In genomic region chr4:71045256-71045655, GRCh38 we compare ENCODE assay signal across 24 cellular contexts. TPM values are rescaled to one million over a fixed set of nuclear protein-coding genes. Genes with fewer than 3 reads are reported as not detected.
DNase-seq lines count a peak whose midpoint lies in the region; ATAC-seq, FAIRE-seq and TF ChIP-seq lines count a peak whose summit lies in the region.
"Had no signal": no experiment of that assay in that cellular context is flagged by ENCODE, and none has a peak within 500 bp of the region (broad histone marks: within the 10 kb centered on the region; RNA-seq: fewer than 3 reads in every experiment).

No MANE protein-coding gene starts in this region.

- TF ChIP-seq EP300 in HepG2 (IDR thresholded peaks at IDR 0.05; ENCODE audit: low read depth in 2 of 2, low read length in 2 of 2) (no peak), HepG2 (CRISPR knock-in tag; IDR thresholded peaks at IDR 0.05; ENCODE audit: borderline replicate concordance) (no peak)

- H3K27ac ChIP-seq in HepG2 (ENCODE audit: extremely low read length, insufficient read depth, low read length) (no peak overlapping the region), right lobe of liver (no peak overlapping the region), DND-41 (ENCODE audit: low read length) (no peak overlapping the region), kidney (ENCODE audit: low read depth in 2 of 2, low read length in 2 of 2) (no peak overlapping the region)
- H3K27ac ChIP-seq: BLaER1 had no signal

- 93% methylated on average over 3 of the region's 4 CpGs for WGBS in HepG2 (ENCODE audit: low lambda C conversion rate)
- no CpG with 5 or more reads among the region's 4 CpGs for WGBS in right lobe of liver (ENCODE audit: insufficient coverage, low coverage, low lambda C conversion rate, missing lambda C conversion rate)

- no peaks in the 10 kb centered on the region for H4K20me1 ChIP-seq in HepG2 (ENCODE audit: insufficient read depth, low read length)
- no peaks in the 10 kb centered on the region; the same call in 1 of the 2 replicates for H4K20me1 ChIP-seq in DND-41 (ENCODE audit: insufficient read depth, low read length)
- H4K20me1 ChIP-seq: BLaER1 had no signal

- FAIRE-seq in HepG2 (lab: Jason Lieb, UNC) (no peak), kidney (lab: Jason Lieb, UNC) (no peak)
- FAIRE-seq: A204.1, G401.6, GM12891, GM19239 had no signal

- H3K9me3 ChIP-seq in HepG2 (ENCODE audit: low read length) (no peaks in the 10 kb centered on the region), right lobe of liver (no peaks in the 10 kb centered on the region), DND-41 (ENCODE audit: insufficient read depth, low read length, severe bottlenecking) (no peaks in the 10 kb centered on the region), kidney (ENCODE audit: control insufficient read depth in 1 of 2, low read length in 2 of 2) (no peaks in the 10 kb centered on the region)
- H3K9me3 ChIP-seq: BE2C had no signal

- no TSS peak for BruUV-seq in HepG2 (replicated peaks; lab: Mats Ljungman, UMichigan)

- in situ Hi-C loops in HepG2 (cut with HindIII; ENCODE audit: extremely low pct_ligation_motif_present, low pct_unique_long_range_greater_than_20kb), result no loop called here

- H3K9ac ChIP-seq in HepG2 (ENCODE audit: insufficient read depth, low read depth, low read length) (no peak overlapping the region), DND-41 (ENCODE audit: low read depth, low read length) (no peak overlapping the region), kidney (ENCODE audit: low read length in 2 of 2) (no peak overlapping the region)
- H3K9ac ChIP-seq: BLaER1 had no signal

- TF ChIP-seq CTCF in HepG2 (CRISPR knock-in tag; IDR thresholded peaks at IDR 0.05), result no peak
- no peak for TF ChIP-seq CTCF in right lobe of liver (IDR thresholded peaks at IDR 0.05)
- no peak for TF ChIP-seq CTCF in DND-41 (IDR thresholded peaks at IDR 0.05; ENCODE audit: borderline replicate concordance, extremely low read depth, low read length, poor library complexity, severe bottlenecking)
- TF ChIP-seq CTCF in kidney (IDR thresholded peaks at IDR 0.05; ENCODE audit: borderline replicate concordance, extremely low read depth, insufficient read depth), result no peak

- H3K4me3 ChIP-seq in HepG2 (replicated peaks in 1 of 3; ENCODE audit: insufficient read depth in 1 of 3, low read depth in 2 of 3, low read length in 3 of 3), result no peak overlapping the region
- no peak overlapping the region for H3K4me3 ChIP-seq in right lobe of liver
- no peak overlapping the region for H3K4me3 ChIP-seq in DND-41 (ENCODE audit: low read depth in 1 of 2, low read length in 2 of 2)
- no peak overlapping the region for H3K4me3 ChIP-seq in kidney (ENCODE audit: low read length in 2 of 2)
- H3K4me3 ChIP-seq: BLaER1 had no signal

- no peak overlapping the region for H3K4me2 ChIP-seq in HepG2 (ENCODE audit: low read depth, low read length)
- no peak overlapping the region for H3K4me2 ChIP-seq in DND-41 (ENCODE audit: insufficient read depth, low read length)
- H3K4me2 ChIP-seq: BLaER1 had no signal

- H3K4me1 ChIP-seq in HepG2 (ENCODE audit: insufficient read depth, low read length), result no peaks in the 10 kb centered on the region
- no peaks in the 10 kb centered on the region for H3K4me1 ChIP-seq in right lobe of liver
- H3K4me1 ChIP-seq in DND-41 (ENCODE audit: insufficient read depth, low read length), result no peaks in the 10 kb centered on the region
- H3K4me1 ChIP-seq in kidney (ENCODE audit: control insufficient read depth in 1 of 2, insufficient read depth in 1 of 2, low read depth in 1 of 2, low read length in 2 of 2), result no peaks in the 10 kb centered on the region
- H3K4me1 ChIP-seq: BE2C, BLaER1 had no signal

- ATAC-seq in HepG2 (peak; percentile 58), right lobe of liver (no peak), DND-41 (ENCODE audit: insufficient read depth, low read depth) (peak; percentile 52), HG03280 (IDR thresholded peaks at IDR 0.05; ENCODE audit: unreplicated experiment) (no peak)

- POLR2A ChIA-PET in HepG2 (lab: Yijun Ruan, JAX), result no interaction called here

- H3K79me2 ChIP-seq in HepG2 (ENCODE audit: insufficient read depth, low read length) (no peaks in the 10 kb centered on the region), DND-41 (ENCODE audit: insufficient read depth, low read length) (no peaks in the 10 kb centered on the region)

- CTCF ChIA-PET in HepG2 (lab: Yijun Ruan, JAX; ENCODE audit: low intra/inter-chr PET ratio, low total read pairs), result no interaction called here

- DNase-seq in HepG2 (ENCODE audit: low spot score) (no peak), right lobe of liver (no peak), DND-41 (no peak), UCSD-AML1 (lab: John Stamatoyannopoulos, UW; ENCODE audit: unreplicated experiment) (peak; percentile 35), kidney (no peak)
- DNase-seq: 8988T; ACHN; BE2C; C1 segment of cervical spinal cord; CD4-positive, alpha-beta memory T cell; CD4-positive, CD25-positive, alpha-beta regulatory T cell; CD8-positive, alpha-beta memory T cell; COR-L47; DMS 273 treated with DMSO at 0.1 percent for 48 hours; DMS153; DMS53; DMS79; GF-D8 had no signal

- intact Hi-C loops in HepG2 (cut with micrococcal nuclease; ENCODE audit: unreplicated experiment) (no loop called here), right lobe of liver (cut with DNase I) (no loop called here), kidney (cut with DNase I) (no loop called here)

- no peak for TF ChIP-seq RAD21 in HepG2 (CRISPR knock-in tag; IDR thresholded peaks at IDR 0.05)

- TF ChIP-seq POLR2A in HepG2 (IDR thresholded peaks at IDR 0.05; ENCODE audit: insufficient read depth in 1 of 2, low read depth in 2 of 2, low read length in 2 of 2) (no peak), right lobe of liver (IDR thresholded peaks at IDR 0.05) (no peak)

- H3K36me3 ChIP-seq in HepG2 (replicated peaks in 1 of 2; ENCODE audit: control insufficient read depth in 1 of 2, insufficient read depth in 2 of 2, low read length in 2 of 2), result no peaks in the 10 kb centered on the region
- no peaks in the 10 kb centered on the region for H3K36me3 ChIP-seq in right lobe of liver
- peaks cover 5% of the 10 kb centered on the region; the same call in 1 of the 2 replicates for H3K36me3 ChIP-seq in DND-41 (ENCODE audit: insufficient read depth, low read length)
- H3K36me3 ChIP-seq in kidney (ENCODE audit: control insufficient read depth in 1 of 2, insufficient read depth in 2 of 2, low read length in 2 of 2), result no peaks in the 10 kb centered on the region
- H3K36me3 ChIP-seq: BE2C had no signal

- H3K27me3 ChIP-seq in HepG2 (ENCODE audit: control insufficient read depth in 1 of 2, insufficient read depth in 2 of 2, low read length in 2 of 2) (no peaks in the 10 kb centered on the region), right lobe of liver (no peaks in the 10 kb centered on the region), DND-41 (ENCODE audit: insufficient read depth, low read length, poor library complexity) (no peaks in the 10 kb centered on the region)
- H3K27me3 ChIP-seq: BE2C, BLaER1 had no signal

- H2AFZ ChIP-seq in HepG2 (ENCODE audit: low read length), result no peak overlapping the region
- no peak overlapping the region for H2AFZ ChIP-seq in DND-41 (ENCODE audit: low read depth, low read length)

TF ChIP-seq in HepG2, 621 proteins besides CTCF, POLR2A, EP300 and RAD21 (continues in another document):
- TF ChIP-seq MAFF (IDR thresholded peaks at IDR 0.05; ENCODE audit: low read depth, low read length) (no peak), ZNF615 (CRISPR knock-in tag; IDR thresholded peaks at IDR 0.05; ENCODE audit: borderline replicate concordance) (no peak), FOXM1 (CRISPR knock-in tag; IDR thresholded peaks at IDR 0.05) (no peak), ZNF513 (CRISPR knock-in tag; conservative IDR thresholded peaks at IDR 0.05) (no peak), FOXC1 (CRISPR knock-in tag; IDR thresholded peaks at IDR 0.05; ENCODE audit: borderline replicate concordance) (no peak), SAP130 (CRISPR knock-in tag; IDR thresholded peaks at IDR 0.05; ENCODE audit: low read depth) (no peak), SMAD3 (CRISPR knock-in tag; IDR thresholded peaks at IDR 0.05) (no peak)

RNA-seq across cellular contexts. Expression of gene DCK, which starts 51.8 kb away (rescaled TPM):
- total RNA-seq in HepG2 (2016; rRNA removed; fragmentation: Illumina TruSeq; extraction: Trizol), result 21.8 and 33.5 TPM in 2 replicates
- 3.2 and 3.3 TPM in 2 replicates for total RNA-seq in HepG2 (2016; cell fraction: cytosol; rRNA removed; fragmentation: Illumina TruSeq; extraction: Trizol; ENCODE audit: low read depth)
- 22.5 and 31.3 TPM in 2 replicates for total RNA-seq in HepG2 (2016; cell fraction: insoluble cytoplasmic fraction; rRNA removed; fragmentation: Illumina TruSeq; extraction: Trizol)
- 12.4 and 13.6 TPM in 2 replicates for total RNA-seq in HepG2 (2016; cell fraction: membrane; rRNA removed; fragmentation: Illumina TruSeq; extraction: Trizol)
- total RNA-seq in HepG2 (2016; cell fraction: nucleus; rRNA removed; fragmentation: Illumina TruSeq; extraction: Trizol), result 13.0 and 17.9 TPM in 2 replicates
- 3.3 and 5.7 TPM in 2 replicates for polyA plus RNA-seq in HepG2 (2011; rRNA removed)
- 2.4 and 3.3 TPM in 2 replicates for polyA plus RNA-seq in HepG2 (2011; cell fraction: cytosol; rRNA removed)
- 1.6 and 2.1 TPM in 2 replicates for polyA plus RNA-seq in HepG2 (2011; cell fraction: nucleus; rRNA removed)
- polyA plus RNA-seq in HepG2 (2012), result 5.4 and 10.5 TPM in 2 replicates
- polyA plus RNA-seq in HepG2 (2016; cell fraction: cytosol; fragmentation: Illumina TruSeq; extraction: Trizol; ENCODE audit: low read depth), result 2.2 and 2.3 TPM in 2 replicates
- polyA plus RNA-seq in HepG2 (2016; cell fraction: insoluble cytoplasmic fraction; fragmentation: Illumina TruSeq; extraction: Trizol; ENCODE audit: low read depth), result 34.0 and 37.2 TPM in 2 replicates
- polyA plus RNA-seq in HepG2 (2016; cell fraction: membrane; fragmentation: Illumina TruSeq; extraction: Trizol; ENCODE audit: low read depth), result 7.5 and 8.5 TPM in 2 replicates
- polyA plus RNA-seq in HepG2 (2016; cell fraction: nucleus; fragmentation: Illumina TruSeq; extraction: Trizol; ENCODE audit: insufficient read depth, low read depth), result 16.6 and 18.1 TPM in 2 replicates
- polyA minus RNA-seq in HepG2 (2011; rRNA and poly(A)+ RNA removed; ENCODE audit: low replicate concordance), result 1.2 TPM in 2 replicates
- polyA minus RNA-seq in HepG2 (2011; cell fraction: cytosol; rRNA and poly(A)+ RNA removed), result 4.8 TPM in 2 replicates
- polyA minus RNA-seq in HepG2 (2011; cell fraction: nucleus; rRNA and poly(A)+ RNA removed), result 5.1 and 13.9 TPM in 2 replicates
- total RNA-seq in right lobe of liver, result 1 to 10 TPM; 1.9 to 7.2 (median 3.6) TPM
- 15.2 TPM for total RNA-seq in kidney
- polyA plus RNA-seq in kidney (ENCODE audit: insufficient read depth, low read depth, low replicate concordance), result 5.5 TPM

Comparison
In these comparisons a context has a peak if more than half of its experiments do, and no peak if none do; other contexts are left out.
1. ATAC-seq: peak in HepG2 (single experiment) and DND-41 (single experiment); none in right lobe of liver (0 of 4) and HG03280 (single experiment).